Comparison of ENCODE assay signal across 14 cellular contexts in genomic region chr13:21736926-21737325, GRCh38.
"Had no signal": no experiment of that assay in that cellular context is flagged by ENCODE, and none has a peak within 500 bp of the region (broad histone marks: within the 10 kb centered on the region; RNA-seq: fewer than 3 reads in every experiment).

No MANE protein-coding gene starts in this region.

- H3K4me3 ChIP-seq: mucosa of descending colon, stomach, transverse colon had no signal

- H3K36me3 ChIP-seq: stomach, thoracic aorta, transverse colon had no signal

- H3K27me3 ChIP-seq: transverse colon had no signal

- DNase-seq: effector CD4-positive, alpha-beta T cell; left cardiac atrium; left ventricle myocardium superior; mucosa of descending colon; naive thymus-derived CD8-positive, alpha-beta T cell; posterior cingulate gyrus; small intestine; stimulated activated CD4-positive, alpha-beta T cell treated with anti-CD3 and anti-CD28 coated beads, Interleukin-12 subunit alpha, Interleukin-12 subunit beta, amount 100 ng/mL, for 4 hours; stimulated activated naive CD4-positive, alpha-beta T cell; stomach; substantia nigra; transverse colon had no signal

- ATAC-seq: mucosa of descending colon; naive thymus-derived CD8-positive, alpha-beta T cell had no signal

- H3K9me3 ChIP-seq: mucosa of descending colon, thoracic aorta, transverse colon had no signal

- H3K27ac ChIP-seq: coronary artery, stomach, thoracic aorta had no signal
